Comparison of ENCODE assay signal across 8 cellular contexts in the genomic region with DNA sequence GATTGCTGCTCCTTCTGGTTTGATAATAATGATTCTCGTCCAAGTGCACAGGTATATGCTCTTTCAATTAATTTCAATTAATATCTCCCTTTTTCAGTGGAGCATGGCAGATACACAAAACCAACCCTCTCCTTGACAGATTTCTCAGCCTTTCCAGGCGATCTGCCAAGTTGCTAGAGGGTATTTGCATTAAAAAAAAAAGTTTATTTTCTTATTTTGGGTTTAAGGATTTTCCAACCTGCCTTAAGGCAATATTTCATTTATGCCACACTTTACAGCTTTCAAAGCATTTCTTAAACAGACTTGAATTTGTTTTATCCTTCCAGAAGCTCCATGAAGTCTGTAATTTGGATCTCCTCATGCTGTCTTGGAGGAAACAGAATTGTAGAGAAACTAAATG. TPM values are rescaled to one million over a fixed set of nuclear protein-coding genes. Genes with fewer than 3 reads are reported as not detected.
A peak's percentile ranks its signal among the peaks of the same experiment; 100 is the strongest.
DNase-seq lines count a peak whose midpoint lies in the region; ATAC-seq and TF ChIP-seq lines count a peak whose summit lies in the region.
"Had no signal": no experiment of that assay in that cellular context is flagged by ENCODE, and none has a peak within 500 bp of the region (broad histone marks: within the 10 kb centered on the region; RNA-seq: fewer than 3 reads in every experiment).

No MANE protein-coding gene starts in this region.

- H4K20me1 ChIP-seq in HCT116 (ENCODE audit: insufficient read depth) = no peaks in the 10 kb centered on the region

- H3K27ac Mint-ChIP-seq in stimulated activated memory B cell treated with anti-CD40 and anti-IgM and Interleukin-4, amounts not matched to agents 10 μg/mL and 1 μg/mL and 100 μg/mL, for 72 hours = peak overlapping the region; percentile 98

- H3K79me2 ChIP-seq in HCT116 (ENCODE audit: insufficient read depth, low read length) = peaks cover 64% of the 10 kb centered on the region

- H2AFZ ChIP-seq in HCT116 (ENCODE audit: low read depth, low read length, poor library complexity, severe bottlenecking) = no peak overlapping the region

- peaks cover 39% of the 10 kb centered on the region for H3K36me3 Mint-ChIP-seq in stimulated activated memory B cell treated with anti-CD40 and anti-IgM and Interleukin-4, amounts not matched to agents 10 μg/mL and 1 μg/mL and 100 μg/mL, for 72 hours

- BruUV-seq in HCT116 (replicated peaks; lab: Mats Ljungman, UMichigan) = no TSS peak

- H3K9me3 Mint-ChIP-seq in stimulated activated memory B cell treated with anti-CD40 and anti-IgM and Interleukin-4, amounts not matched to agents 10 μg/mL and 1 μg/mL and 100 μg/mL, for 72 hours = peaks cover 5% of the 10 kb centered on the region

- no peak for TF ChIP-seq POLR2A in HCT116 (IDR thresholded peaks at IDR 0.05; ENCODE audit: borderline replicate concordance, extremely low read depth, insufficient read depth, insufficient read length)

- DNase-seq in HCT116 (ENCODE audit: low read depth, low spot score) = no peak
- DNase-seq in SK-N-MC (ENCODE audit: low read depth, low spot score) = peak; percentile 97
- DNase-seq in fibroblast of pulmonary artery (ENCODE audit: low read depth) = peak; percentile 21
- no peak for DNase-seq in effector CD4-positive, alpha-beta T cell

- POLR2A ChIA-PET in HCT116 (lab: Charles Lee) = no interaction called here

- no peaks in the 10 kb centered on the region for H3K9me2 ChIP-seq in HCT116 (ENCODE audit: insufficient read depth)

- no peaks in the 10 kb centered on the region for H3K27me3 ChIP-seq in HCT116 (ENCODE audit: insufficient read depth, low read length)
- H3K27me3 ChIP-seq: cardiac muscle cell had no signal

- no peaks in the 10 kb centered on the region for H3K27me3 Mint-ChIP-seq in stimulated activated memory B cell treated with anti-CD40 and anti-IgM and Interleukin-4, amounts not matched to agents 10 μg/mL and 1 μg/mL and 100 μg/mL, for 72 hours

- H3K27ac ChIP-seq in HCT116 (ENCODE audit: low read depth, low read length) = no peak overlapping the region; the same call in 1 of the 2 replicates
- H3K27ac ChIP-seq in SK-N-MC = peak overlapping the region; percentile 18; the same call in 1 of the 2 replicates
- H3K27ac ChIP-seq: cardiac muscle cell had no signal

- H3K4me1 ChIP-seq in HCT116 (ENCODE audit: control insufficient read depth in 1 of 2, insufficient read depth in 2 of 2, low read length in 2 of 2) = peaks cover 28 to 72% of the 10 kb centered on the region in 2 experiments

- H3K9ac ChIP-seq in HCT116 (ENCODE audit: low read length) (peak overlapping the region; percentile 73), SK-N-MC (ENCODE audit: insufficient read length) (no peak overlapping the region)

- H3K4me3 ChIP-seq in HCT116 (replicated peaks in 1 of 2; ENCODE audit: low read depth in 1 of 2, low read length in 2 of 2) (peak overlapping the region; percentile 76 to 80; a peak in 3 of 4 replicates), SK-N-MC (peak overlapping the region; percentile 23; the same call in 1 of the 2 replicates), fibroblast of pulmonary artery (replicated peaks; ENCODE audit: low read depth, low read length) (no peak overlapping the region)
- H3K4me3 ChIP-seq: cardiac muscle cell had no signal

- H3K9me3 ChIP-seq in HCT116 (ENCODE audit: control insufficient read depth in 1 of 2, insufficient read depth in 1 of 2, low read depth in 1 of 2, low read length in 2 of 2) (0 out of 4 replicates have a peak, but pooled peaks cover 0 to 3% of the 10 kb centered on the region in 2 experiments), SK-N-MC (ENCODE audit: low read depth, low read length) (no peaks in the 10 kb centered on the region)

- H3K4me2 ChIP-seq in HCT116 (ENCODE audit: low read length) = peak overlapping the region; percentile 83

- intact Hi-C loops in HCT116 (cut with micrococcal nuclease) = no loop called here

- H3K4me3 Mint-ChIP-seq in stimulated activated memory B cell treated with anti-CD40 and anti-IgM and Interleukin-4, amounts not matched to agents 10 μg/mL and 1 μg/mL and 100 μg/mL, for 72 hours = peak overlapping the region; percentile 90

- H3K36me3 ChIP-seq in HCT116 (ENCODE audit: control insufficient read depth in 1 of 2, insufficient read depth in 2 of 2, low read length in 2 of 2) = peaks cover 0 to 22% of the 10 kb centered on the region in 2 experiments; a peak in 2 of 4 replicates
- no peaks in the 10 kb centered on the region for H3K36me3 ChIP-seq in SK-N-MC (ENCODE audit: insufficient read depth, low read length)
- H3K36me3 ChIP-seq: cardiac muscle cell had no signal

- TF ChIP-seq CTCF in HCT116 (IDR thresholded peaks at IDR 0.05 in 2 of 3, conservative IDR thresholded peaks at IDR 0.05 in 1 of 3; ENCODE audit: borderline replicate concordance in 1 of 3, insufficient read depth in 1 of 3, low read depth in 2 of 3, low read length in 2 of 3) (no peak), fibroblast of pulmonary artery (IDR thresholded peaks at IDR 0.05; ENCODE audit: low read length, missing control alignments) (no peak)

- RAD21 ChIA-PET in HCT116 (lab: Charles Lee; ENCODE audit: low non-redundant PET in 1 of 2, low total read pairs in 2 of 2, uncharacterized antibody in 2 of 2, unreplicated experiment in 2 of 2) = no interaction called here

- CTCF ChIA-PET in HCT116 (lab: Charles Lee) = no interaction called here

- TF ChIP-seq RAD21 in HCT116 (IDR thresholded peaks at IDR 0.05; ENCODE audit: low read depth) = no peak

- ATAC-seq in HCT116 = no peak
- no peak for ATAC-seq in stimulated activated memory B cell treated with anti-CD40 and anti-IgM and Interleukin-4, amounts not matched to agents 10 μg/mL and 1 μg/mL and 100 μg/mL, for 72 hours
- no peak for ATAC-seq in GM18861 (IDR thresholded peaks at IDR 0.05; ENCODE audit: unreplicated experiment)
- no peak for ATAC-seq in GM21723 (IDR thresholded peaks at IDR 0.05; ENCODE audit: unreplicated experiment)

- peaks cover 72% of the 10 kb centered on the region for H3K4me1 Mint-ChIP-seq in stimulated activated memory B cell treated with anti-CD40 and anti-IgM and Interleukin-4, amounts not matched to agents 10 μg/mL and 1 μg/mL and 100 μg/mL, for 72 hours

TF ChIP-seq in HCT116, 20 proteins besides CTCF, POLR2A, EP300 and RAD21:
- TF ChIP-seq SIN3A (IDR thresholded peaks at IDR 0.05; ENCODE audit: low read depth) (no peak), ZFX (IDR thresholded peaks at IDR 0.05) (no peak)

RNA-seq across cellular contexts. Expression of gene DGLUCY, which starts 2.1 kb away (rescaled TPM):
- total RNA-seq in HCT116 (2021; ENCODE audit: unreplicated experiment) = 67.0 TPM
- 42.9 and 44.8 TPM in 2 replicates for polyA plus RNA-seq in HCT116 (2012)

RNA-seq across cellular contexts. Expression of gene RPS6KA5, which starts 55.5 kb away (rescaled TPM):
- 24.2 TPM for total RNA-seq in HCT116 (2021; ENCODE audit: unreplicated experiment)
- polyA plus RNA-seq in HCT116 (2012) = 5.4 and 7.3 TPM in 2 replicates

Comparison
In these comparisons a context has a peak if more than half of its experiments do, and no peak if none do; other contexts are left out.
1. DNase-seq: peak in SK-N-MC (single experiment) and fibroblast of pulmonary artery (single experiment); none in HCT116 (single experiment) and effector CD4-positive, alpha-beta T cell (single experiment).